8 cellular contexts compared by ENCODE assay signal in the genomic region with DNA sequence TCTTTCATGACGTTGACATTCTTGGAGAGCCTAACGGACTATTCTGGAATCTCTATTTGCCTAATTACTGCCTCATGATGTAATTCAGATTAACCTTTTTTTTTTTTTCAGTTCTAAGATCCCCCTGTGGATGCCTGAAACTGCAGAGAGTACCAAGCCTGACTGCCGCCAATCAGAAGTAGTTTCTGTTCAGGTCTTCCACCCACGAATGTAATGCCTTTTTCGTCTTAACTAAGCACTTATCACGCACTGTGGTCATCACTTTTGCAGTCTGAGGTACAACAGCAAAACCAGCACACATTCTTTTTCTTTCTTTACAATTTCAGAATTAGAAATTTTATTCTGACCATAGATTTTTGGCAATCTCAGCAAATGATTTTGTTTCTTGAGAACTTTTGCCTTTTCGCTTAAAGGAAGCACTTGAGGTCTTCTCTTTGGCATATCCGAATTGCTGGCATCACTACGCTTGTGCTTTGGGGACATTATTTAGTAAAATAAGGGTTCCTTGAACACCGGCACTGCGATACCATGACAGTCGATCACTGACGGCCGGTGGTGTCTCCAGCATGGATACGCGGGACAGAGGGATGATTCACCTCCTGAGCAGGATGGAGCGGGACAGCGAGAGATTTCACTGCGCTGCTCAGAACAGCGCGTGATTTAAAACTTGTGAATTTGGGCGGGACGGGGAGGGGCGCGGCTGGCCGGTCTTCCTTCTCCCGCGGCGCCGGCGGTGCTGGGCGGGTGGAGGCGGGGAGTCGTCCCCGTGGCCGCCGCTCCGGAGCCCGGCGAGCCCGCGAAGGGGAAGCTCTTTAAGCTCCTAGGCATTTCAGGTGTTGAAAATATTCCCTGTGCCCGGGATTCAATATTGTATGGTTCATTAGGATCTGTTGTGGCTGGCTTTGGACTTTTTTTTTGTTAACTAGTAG.
DNase-seq lines count a peak whose midpoint lies in the region; ATAC-seq and TF ChIP-seq lines count a peak whose summit lies in the region.

No MANE protein-coding gene starts in this region.

- peak; percentile 86 for ATAC-seq in GM18511 (IDR thresholded peaks at IDR 0.05; ENCODE audit: unreplicated experiment)
- peak; percentile 65 for ATAC-seq in HG02870 (IDR thresholded peaks at IDR 0.05; ENCODE audit: unreplicated experiment)

- peak overlapping the region; percentile 62; the same call in 1 of the 2 replicates for H3K9ac ChIP-seq in iPS-20b (ENCODE audit: low read depth, low read length)

- no peaks in the 10 kb centered on the region for H3K36me3 ChIP-seq in iPS-20b (ENCODE audit: insufficient read depth, low read depth, low read length)

- H3K9me3 ChIP-seq in iPS-20b (ENCODE audit: insufficient read depth, low read depth, low read length), result no peaks in the 10 kb centered on the region

- DNase-seq in ACHN (peak; percentile 77), NCI-H69 (lab: John Stamatoyannopoulos, UW) (peak; percentile 17), astrocyte of the cerebellum (ENCODE audit: low read depth) (peak; percentile 6)
- DNase-seq in stimulated activated CD4-positive, alpha-beta T cell treated with anti-CD3 and anti-CD28 coated beads, Interleukin-15, amount 100 ng/mL, for 24 hours, result peak; percentile 65
- no peak for DNase-seq in central memory CD4-positive, alpha-beta T cell

- H3K4me1 ChIP-seq in iPS-20b (ENCODE audit: insufficient read depth, low read length), result peaks cover 5% of the 10 kb centered on the region; the same call in 1 of the 2 replicates

- peak overlapping the region; percentile 42 for H3K4me3 ChIP-seq in astrocyte of the cerebellum (ENCODE audit: low read depth, low read length)
- peak overlapping the region; percentile 64 for H3K4me3 ChIP-seq in iPS-20b (ENCODE audit: low read length)

- in situ Hi-C loops in ACHN (cut with HindIII; ENCODE audit: low pct_ligation_motif_present, low pct_unique_long_range_greater_than_20kb, low sequenced_read_pairs), result no loop called here
- in situ Hi-C loops in astrocyte of the cerebellum (cut with HindIII; ENCODE audit: low sequenced_read_pairs), result no loop called here

- H3K27me3 ChIP-seq in iPS-20b (ENCODE audit: insufficient read depth, low read length), result peaks cover 27% of the 10 kb centered on the region

- no peak for TF ChIP-seq CTCF in astrocyte of the cerebellum (IDR thresholded peaks at IDR 0.05; ENCODE audit: low read depth, low read length, missing control alignments)

- no peak overlapping the region for H3K27ac ChIP-seq in iPS-20b (ENCODE audit: low read length)
